ENCODE assay signal across 8 cellular contexts in the genomic region with DNA sequence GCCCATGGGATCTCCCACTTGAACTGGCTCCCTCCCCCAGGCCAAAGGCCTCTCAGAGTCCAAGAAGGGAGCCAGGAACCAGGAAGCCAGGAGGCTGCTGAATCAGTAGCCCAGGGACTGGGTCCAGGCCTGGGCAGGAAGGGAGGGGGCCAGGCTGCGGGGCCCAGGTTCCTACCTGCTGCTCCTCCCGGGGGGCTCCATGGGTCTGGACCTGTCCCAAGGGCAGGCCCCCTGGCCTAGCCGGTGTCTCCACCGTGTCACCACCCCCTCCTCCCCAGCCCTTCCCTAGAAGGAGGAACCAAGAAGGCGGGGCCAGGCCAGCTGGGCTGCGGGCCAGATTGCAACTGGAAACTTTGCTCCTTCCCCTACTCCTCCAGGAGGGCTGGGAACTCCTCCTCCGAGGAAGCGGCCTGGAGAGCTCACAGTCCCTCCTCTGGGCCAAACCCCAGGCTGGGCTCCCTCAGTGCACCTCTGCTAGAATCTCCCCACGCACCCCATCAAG. TPM values are rescaled to one million over a fixed set of nuclear protein-coding genes. Genes with fewer than 3 reads are reported as not detected.
DNase-seq lines count a peak whose midpoint lies in the region; ATAC-seq, FAIRE-seq and TF ChIP-seq lines count a peak whose summit lies in the region.

A gene (minus strand): TSS at position 264 of the 502 bp plus-strand sequence.

- CTCF ChIA-PET in H1 (lab: Charles Lee; ENCODE audit: partially characterized antibody), result interaction anchor here (1.1 to 4.9 kb wide), 7 partner anchors 13 to 201 kb away, joined by 3 to 27 read pairs (median 4); no protein-coding TSS in a partner anchor

- no peaks in the 10 kb centered on the region for H3K79me1 ChIP-seq in H1 (ENCODE audit: low read depth, low read length)

- no peak within 1 kb of the TSS for H2BK120ac ChIP-seq in H1 (replicated peaks; ENCODE audit: low read depth, low read length)

- no peaks in the 10 kb centered on the region for H3K9me3 ChIP-seq in Peyer's patch
- H3K9me3 ChIP-seq in H1 (ENCODE audit: insufficient read depth in 2 of 2, low read depth in 1 of 2, low read length in 1 of 2), result no peaks in the 10 kb centered on the region
- H3K9me3 ChIP-seq in upper lobe of left lung, result no peaks in the 10 kb centered on the region

- 20% methylated on average over 5 of the region's 9 CpGs; no CpG with 5 or more reads in 1 of the 2 experiments for WGBS in H1 (ENCODE audit: extremely low coverage in 1 of 2, insufficient coverage in 1 of 2, insufficient read length in 1 of 2, insufficient replicate concordance in 2 of 2, low coverage in 1 of 2, low lambda C conversion rate in 2 of 2, missing lambda C conversion rate in 1 of 2), 2 experiments
- 14 to 33% methylated on average over 1 to 9 of the region's 9 CpGs for WGBS in upper lobe of left lung, 2 donors

- H3K14ac ChIP-seq in H1 (ENCODE audit: insufficient read length), result no peak within 1 kb of the TSS

- peaks cover 2% of the 10 kb centered on the region; the same call in 1 of the 2 replicates for H3K23me2 ChIP-seq in H1 (ENCODE audit: low read depth, low read length)

- ATAC-seq in memory B cell (ENCODE audit: low read depth) (no peak), upper lobe of left lung (ENCODE audit: low FRiP score in 2 of 2) (peak; percentile 86 to 93), HG03039 (IDR thresholded peaks at IDR 0.05; ENCODE audit: unreplicated experiment) (no peak), GM19455 (IDR thresholded peaks at IDR 0.05; ENCODE audit: unreplicated experiment) (no peak)

- H3K4me1 ChIP-seq in Peyer's patch (peaks cover 0 to 23% (median 0%) of the 10 kb centered on the region in 4 donors), H1 (replicated peaks in 1 of 4; ENCODE audit: control insufficient read depth in 3 of 4, insufficient read depth in 4 of 4, low read length in 3 of 4) (peaks cover 0 to 13% (median 2%) of the 10 kb centered on the region in 4 experiments; a peak in 5 of 7 replicates), upper lobe of left lung (peaks cover 0 to 24% (median 14%) of the 10 kb centered on the region in 4 donors)

- no peak within 1 kb of the TSS for H3K4ac ChIP-seq in H1 (replicated peaks; ENCODE audit: insufficient read length, low read depth, low read length)

- H2BK12ac ChIP-seq in H1 (ENCODE audit: low read depth, low read length), result no peak within 1 kb of the TSS

- no peak within 1 kb of the TSS for H3K23ac ChIP-seq in H1 (ENCODE audit: insufficient read length)

- peaks cover 11% of the 10 kb centered on the region for H3K4me1 Mint-ChIP-seq in memory B cell

- peak; percentile 45 for FAIRE-seq in H1 (lab: Jason Lieb, UNC)

- H4K91ac ChIP-seq in H1 (replicated peaks; ENCODE audit: insufficient read length, low read length), result no peak within 1 kb of the TSS

- no peak within 1 kb of the TSS; a peak in 1 of 7 replicates for H3K9ac ChIP-seq in H1 (replicated peaks in 1 of 4; ENCODE audit: extremely low read depth in 1 of 4, low read depth in 3 of 4, low read length in 3 of 4)

- no peaks in the 10 kb centered on the region for H3K9me3 Mint-ChIP-seq in memory B cell

- TF ChIP-seq CTCF in Peyer's patch (IDR thresholded peaks at IDR 0.05) (no peak), H1 (IDR thresholded peaks at IDR 0.05; ENCODE audit: control extremely low read depth in 1 of 3, insufficient read depth in 1 of 3, low read depth in 1 of 3, low read length in 3 of 3) (no peak), upper lobe of left lung (IDR thresholded peaks at IDR 0.05) (no peak)

- TF ChIP-seq EP300 in H1 (IDR thresholded peaks at IDR 0.05; ENCODE audit: borderline replicate concordance in 1 of 2, low read depth in 2 of 2, low read length in 2 of 2) (no peak), upper lobe of left lung (IDR thresholded peaks at IDR 0.05) (no peak)

- H3K4me2 ChIP-seq in H1 (ENCODE audit: insufficient read depth in 1 of 2, low read depth in 2 of 2, low read length in 2 of 2), result peak within 1 kb of the TSS; percentile 49 to 53

- H3K27me3 Mint-ChIP-seq in memory B cell, result peaks cover 4% of the 10 kb centered on the region

- H4K5ac ChIP-seq in H1 (ENCODE audit: insufficient read length, low read depth, low read length), result peak within 1 kb of the TSS; percentile 43

- no peak within 1 kb of the TSS for H2AFZ ChIP-seq in H1 (ENCODE audit: low read length)

- H2BK5ac ChIP-seq in H1 (ENCODE audit: low read depth, low read length), result no peak within 1 kb of the TSS

- peak; percentile 66 to 67 for TF ChIP-seq POLR2A in Peyer's patch (IDR thresholded peaks at IDR 0.05)
- TF ChIP-seq POLR2A in H1 (IDR thresholded peaks at IDR 0.05; ENCODE audit: control extremely low read depth in 1 of 2, low read depth in 2 of 2, low read length in 2 of 2), result no peak
- peak in 1 of 4 donors; percentile 65 for TF ChIP-seq POLR2A in upper lobe of left lung (IDR thresholded peaks at IDR 0.05)

- no peaks in the 10 kb centered on the region for H3K36me3 Mint-ChIP-seq in memory B cell

- POLR2A ChIA-PET in H1 (lab: Charles Lee; ENCODE audit: partially characterized antibody), result no interaction called here

- H3K4me3 Mint-ChIP-seq in memory B cell, result no peak within 1 kb of the TSS

- H3K36me3 ChIP-seq in Peyer's patch (no peaks in the 10 kb centered on the region), H1 (ENCODE audit: control insufficient read depth in 2 of 4, insufficient read depth in 4 of 4, low read length in 3 of 4) (no peaks in the 10 kb centered on the region), upper lobe of left lung (no peaks in the 10 kb centered on the region)

- H3K4me3 ChIP-seq in Peyer's patch, result peak within 1 kb of the TSS in 3 of 4 donors; percentile 25 to 58 (median 53)
- H3K4me3 ChIP-seq in H1 (ENCODE audit: extremely low read depth in 1 of 4, insufficient read depth in 2 of 4, low read depth in 3 of 4, low read length in 4 of 4), result peak within 1 kb of the TSS in 3 of 4 experiments; percentile 10 to 46 (median 16); a peak in 2 of 8 replicates
- H3K4me3 ChIP-seq in upper lobe of left lung, result peak within 1 kb of the TSS; percentile 28 to 52 (median 46)

- DNase-seq in GOT3 (lab: John Stamatoyannopoulos, UW) (peak; percentile 3), Peyer's patch (peak in 2 of 3 donors; percentile 86 to 87), H1 (ENCODE audit: low read depth in 1 of 2, low spot score in 2 of 2) (peak; percentile 2 to 59), memory B cell (ENCODE audit: low spot score in 2 of 2) (no peak), upper lobe of left lung (peak; percentile 87 to 95), superior temporal gyrus (ENCODE audit: extremely low spot score) (no peak)

- no peak within 1 kb of the TSS; the same call in 1 of the 2 replicates for H3K18ac ChIP-seq in H1 (ENCODE audit: extremely low read depth, low read length)

- H2BK20ac ChIP-seq in H1 (ENCODE audit: low read length), result no peak within 1 kb of the TSS

- no peak within 1 kb of the TSS for H3K56ac ChIP-seq in H1 (replicated peaks; ENCODE audit: insufficient read length, low read depth, low read length)

- peak within 1 kb of the TSS; percentile 46 to 85 (median 75) for H3K27ac ChIP-seq in Peyer's patch
- H3K27ac ChIP-seq in H1 (ENCODE audit: low read depth, low read length), result no peak within 1 kb of the TSS
- peak within 1 kb of the TSS; percentile 65 to 81 (median 80) for H3K27ac ChIP-seq in upper lobe of left lung

- no peak within 1 kb of the TSS for H2BK15ac ChIP-seq in H1 (ENCODE audit: low read length)

- H4K20me1 ChIP-seq in H1 (replicated peaks in 1 of 2; ENCODE audit: control insufficient read depth in 1 of 2, insufficient read depth in 2 of 2, low read length in 2 of 2), result no peaks in the 10 kb centered on the region

- peak within 1 kb of the TSS; percentile 36 for H3K27ac Mint-ChIP-seq in memory B cell

- no peaks in the 10 kb centered on the region for H3K27me3 ChIP-seq in Peyer's patch
- H3K27me3 ChIP-seq in H1 (replicated peaks in 1 of 4; ENCODE audit: control insufficient read depth in 3 of 4, extremely low read depth in 1 of 4, insufficient read depth in 3 of 4, low read length in 3 of 4), result no peaks in the 10 kb centered on the region
- no peaks in the 10 kb centered on the region for H3K27me3 ChIP-seq in upper lobe of left lung

- no peak for TF ChIP-seq RAD21 in H1 (IDR thresholded peaks at IDR 0.05 in 1 of 2, conservative IDR thresholded peaks at IDR 0.05 in 1 of 2; ENCODE audit: low read depth in 2 of 2, low read length in 2 of 2)

- no peaks in the 10 kb centered on the region for H3K79me2 ChIP-seq in H1 (ENCODE audit: control insufficient read depth in 1 of 2, insufficient read depth in 2 of 2, low read length in 2 of 2)

- H2AK5ac ChIP-seq in H1 (ENCODE audit: low read depth, low read length), result 0 out of 2 replicates have a peak within 1 kb of the TSS, but pooled peaks have one; percentile 82

- peak within 1 kb of the TSS; percentile 68; the same call in 1 of the 2 replicates for H4K8ac ChIP-seq in H1 (ENCODE audit: extremely low read depth, insufficient read depth, low read length)

TF ChIP-seq in H1, 55 proteins besides CTCF, POLR2A, EP300 and RAD21 (continues in another document):
- TF ChIP-seq RBBP5 (IDR thresholded peaks at IDR 0.05; ENCODE audit: borderline replicate concordance, low read depth, low read length) (no peak), FOSL1 (IDR thresholded peaks at IDR 0.05; ENCODE audit: insufficient read depth, low read depth, low read length) (no peak), KDM4A (IDR thresholded peaks at IDR 0.05; ENCODE audit: low read depth, low read length, severe bottlenecking) (no peak), SIN3A (conservative IDR thresholded peaks at IDR 0.05 in 1 of 2, IDR thresholded peaks at IDR 0.05 in 1 of 2; ENCODE audit: low read depth in 1 of 2, low read length in 2 of 2) (no peak), EZH2 (IDR thresholded peaks at IDR 0.05; ENCODE audit: low read depth, low read length, severe bottlenecking) (no peak), NANOG (IDR thresholded peaks at IDR 0.05; ENCODE audit: insufficient read depth, low read depth, low read length, poor library complexity, severe bottlenecking) (no peak), SUZ12 (IDR thresholded peaks at IDR 0.05; ENCODE audit: low read length) (no peak)
- TF ChIP-seq, protein P1, sequence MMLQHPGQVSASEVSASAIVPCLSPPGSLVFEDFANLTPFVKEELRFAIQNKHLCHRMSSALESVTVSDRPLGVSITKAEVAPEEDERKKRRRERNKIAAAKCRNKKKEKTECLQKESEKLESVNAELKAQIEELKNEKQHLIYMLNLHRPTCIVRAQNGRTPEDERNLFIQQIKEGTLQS (IDR thresholded peaks at IDR 0.05; ENCODE audit: insufficient read depth, low read depth, low read length), result no peak

RNA-seq across cellular contexts. Expression of the gene that starts here (rescaled TPM):
- total RNA-seq in Peyer's patch (10 to 100 TPM; 20.6 to 77.9 (median 48.3) TPM), upper lobe of left lung (10 to 100 TPM; 17.5 to 45.1 (median 26.7) TPM)
- 48.5 and 54.9 TPM in 2 replicates for total RNA-seq in H1 (2021; fragmentation: NEBNext Ultra II Directional; extraction: Animal tissue kit (Norgen Biotek cat#: 25700))
- polyA plus RNA-seq in H1 (2011; rRNA removed), result 6.1 and 11.6 TPM in 2 replicates
- polyA plus RNA-seq in H1 (2011; cell fraction: cytosol; rRNA removed), result 5.7 TPM
- polyA plus RNA-seq in H1 (2011; cell fraction: nucleus; rRNA removed), result 35.1 TPM
- 15.3 to 18.0 TPM (median 16.2 TPM) in 4 replicates for polyA plus RNA-seq in H1 (2012, experiment 1 of 2)
- 9.0 TPM for polyA plus RNA-seq in H1 (2012, experiment 2 of 2)
- polyA plus RNA-seq in H1 (2013, experiment 1 of 2), result 29.9 TPM
- polyA plus RNA-seq in H1 (2013, experiment 2 of 2), result 31.2 TPM
- 8.6 and 14.4 TPM in 2 replicates for polyA minus RNA-seq in H1 (2011; rRNA and poly(A)+ RNA removed)
- 8.1 TPM for polyA minus RNA-seq in H1 (2011; cell fraction: cytosol; rRNA and poly(A)+ RNA removed)
- 13.4 TPM for polyA minus RNA-seq in H1 (2011; cell fraction: nucleus; rRNA and poly(A)+ RNA removed)

Comparison
In these comparisons a context has a peak if more than half of its experiments do, and no peak if none do; other contexts are left out.
1. DNase-seq: peak in GOT3 (single experiment), Peyer's patch (2 of 3), H1 (2 of 2) and upper lobe of left lung (2 of 2); none in memory B cell (0 of 2) and superior temporal gyrus (single experiment).
2. POLR2A ChIP-seq: peak in Peyer's patch (2 of 2); none in H1 (0 of 2).
3. ATAC-seq: peak in upper lobe of left lung (2 of 2); none in memory B cell (single experiment), HG03039 (single experiment) and GM19455 (single experiment).
4. Peak in every context shown above with its lines, with median percentiles within 50 percentile points of each other: H3K4me3 ChIP-seq.